ENCODE assay signal across 1 cellular context in genomic region chr5:172973127-172973916, GRCh38.
TF ChIP-seq lines count a peak whose summit lies in the region.

No MANE protein-coding gene starts in this region.

TF ChIP-seq in K562, 482 proteins besides CTCF, POLR2A, EP300 and RAD21:
- peak; percentile 98 for TF ChIP-seq BCOR (IDR thresholded peaks at IDR 0.05)
- TF ChIP-seq SMARCA5 (IDR thresholded peaks at IDR 0.05), result peak; percentile 94
- peak; percentile 58; the same call in 1 of the 2 replicates for TF ChIP-seq HDAC2 (IDR thresholded peaks at IDR 0.05)
- peak; percentile 81 for TF ChIP-seq ADNP (tag; IDR thresholded peaks at IDR 0.05)
- TF ChIP-seq RBBP5 (IDR thresholded peaks at IDR 0.05; ENCODE audit: borderline replicate concordance, insufficient read depth, low read length, poor library complexity, severe bottlenecking), result no peak
- peak; percentile 99 for TF ChIP-seq RBM25 (IDR thresholded peaks at IDR 0.05; ENCODE audit: low read depth, low read length, severe bottlenecking)
- TF ChIP-seq TSC22D4 (tag; IDR thresholded peaks at IDR 0.05), result no peak
- TF ChIP-seq RCOR1 (IDR thresholded peaks at IDR 0.05; ENCODE audit: borderline replicate concordance in 1 of 2, low read depth in 2 of 2, low read length in 2 of 2), result peak in 1 of 2 experiments; percentile 69; a peak in 1 of 4 replicates
- peak; percentile 91 for TF ChIP-seq ZFP36 (IDR thresholded peaks at IDR 0.05; ENCODE audit: low read depth, low read length, partially characterized antibody)
- TF ChIP-seq ZNF740 (CRISPR knock-in tag; IDR thresholded peaks at IDR 0.05), result no peak
- TF ChIP-seq ZNF740 (tag; IDR thresholded peaks at IDR 0.05), result no peak
- peak; percentile 69 to 82 for TF ChIP-seq KDM1A (IDR thresholded peaks at IDR 0.05)
- peak; percentile 30 for TF ChIP-seq BRD9 (IDR thresholded peaks at IDR 0.05; ENCODE audit: low read depth, partially characterized antibody)
- TF ChIP-seq ZNF785 (CRISPR knock-in tag; IDR thresholded peaks at IDR 0.05), result no peak
